In genomic region chr10:28217848-28218247, GRCh38 we compare ENCODE assay signal across 10 cellular contexts.
A peak's percentile ranks its signal among the peaks of the same experiment; 100 is the strongest.
DNase-seq lines count a peak whose midpoint lies in the region; ATAC-seq and TF ChIP-seq lines count a peak whose summit lies in the region.
"Had no signal": no experiment of that assay in that cellular context is flagged by ENCODE, and none has a peak within 500 bp of the region (broad histone marks: within the 10 kb centered on the region; RNA-seq: fewer than 3 reads in every experiment).

No MANE protein-coding gene starts in this region.

- ATAC-seq in RWPE2 (ENCODE audit: low read depth) (peak; percentile 89), HG02870 (IDR thresholded peaks at IDR 0.05; ENCODE audit: unreplicated experiment) (no peak)
- ATAC-seq: HepG2 had no signal

- no peak overlapping the region for H3K27ac ChIP-seq in RWPE2 (ENCODE audit: poor library complexity, severe bottlenecking)

- peaks cover 5% of the 10 kb centered on the region for H3K4me1 ChIP-seq in RWPE2 (ENCODE audit: insufficient read depth, poor library complexity, severe bottlenecking)

- TF ChIP-seq CTCF in RWPE2 (IDR thresholded peaks at IDR 0.05; ENCODE audit: poor library complexity, severe bottlenecking) (no peak), fibroblast of mammary gland (conservative IDR thresholded peaks at IDR 0.05; ENCODE audit: control insufficient read depth, insufficient read depth, low read depth, low read length) (no peak)

- no peaks in the 10 kb centered on the region for H3K9me3 ChIP-seq in RWPE2 (ENCODE audit: severe bottlenecking)

- DNase-seq in NCI-H82 (lab: John Stamatoyannopoulos, UW): peak; percentile 38
- no peak for DNase-seq in NCI-H82 treated with DMSO at 0.1 percent for 48 hours (lab: John Stamatoyannopoulos, UW; ENCODE audit: unreplicated experiment)
- no peak for DNase-seq in RWPE2 (ENCODE audit: low spot score)
- peak; percentile 73 for DNase-seq in fibroblast of mammary gland (ENCODE audit: low read depth)
- DNase-seq in stimulated activated CD4-positive, alpha-beta T cell treated with anti-CD3 and anti-CD28 coated beads, Interleukin-2, amount 100 ng/mL, for 24 hours: peak; percentile 14 to 20
- DNase-seq in DMS79 treated with DMSO at 0.1 percent for 48 hours (lab: John Stamatoyannopoulos, UW): no peak
- no peak for DNase-seq in COLO668 (lab: John Stamatoyannopoulos, UW; ENCODE audit: unreplicated experiment)
- DNase-seq: kidney had no signal

- H3K36me3 ChIP-seq in RWPE2 (ENCODE audit: low read depth): no peaks in the 10 kb centered on the region

- H3K27me3 ChIP-seq in RWPE2 (ENCODE audit: insufficient read depth, poor library complexity, severe bottlenecking): no peaks in the 10 kb centered on the region

- no peak overlapping the region for H3K4me3 ChIP-seq in RWPE2 (ENCODE audit: severe bottlenecking)
- no peak overlapping the region for H3K4me3 ChIP-seq in fibroblast of mammary gland (ENCODE audit: control insufficient read depth, low read depth, low read length)

Comparison
In these comparisons a context has a peak if more than half of its experiments do, and no peak if none do; other contexts are left out.
1. DNase-seq: peak in NCI-H82 (single experiment), fibroblast of mammary gland (single experiment) and stimulated activated CD4-positive, alpha-beta T cell treated with anti-CD3 and anti-CD28 coated beads, Interleukin-2, amount 100 ng/mL, for 24 hours (2 of 2); none in NCI-H82 treated with DMSO at 0.1 percent for 48 hours (single experiment), RWPE2 (single experiment), DMS79 treated with DMSO at 0.1 percent for 48 hours (single experiment) and COLO668 (single experiment).